ENCODE assay signal across 28 cellular contexts in the genomic region with DNA sequence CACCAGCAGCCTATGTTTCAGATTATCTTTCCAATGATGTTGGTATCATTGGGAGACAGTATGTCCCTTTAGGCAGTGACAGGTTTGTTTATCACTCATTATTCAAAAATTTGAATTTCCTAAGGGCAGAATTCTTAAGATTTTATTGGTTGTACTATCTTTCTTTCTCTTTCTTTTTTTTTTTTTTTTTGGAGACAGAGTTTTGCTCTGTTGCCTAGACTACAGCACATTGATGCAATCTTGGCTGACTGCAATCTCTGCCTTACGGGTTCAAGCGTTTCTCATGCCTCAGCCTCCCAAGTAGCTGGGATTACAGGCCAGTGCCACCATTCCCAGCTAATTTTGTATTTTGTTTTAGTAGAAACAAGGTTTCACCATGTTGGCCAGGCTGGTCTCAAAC.
A peak's percentile ranks its signal among the peaks of the same experiment; 100 is the strongest.
DNase-seq lines count a peak whose midpoint lies in the region; ATAC-seq and TF ChIP-seq lines count a peak whose summit lies in the region.
"Had no signal": no experiment of that assay in that cellular context is flagged by ENCODE, and none has a peak within 500 bp of the region (broad histone marks: within the 10 kb centered on the region; RNA-seq: fewer than 3 reads in every experiment).

No MANE protein-coding gene starts in this region.

- H3K4me3 ChIP-seq in ACC112 (ENCODE audit: low read depth, low read length) (no peak overlapping the region), MM.1S (ENCODE audit: low read length) (no peak overlapping the region)
- H3K4me3 ChIP-seq: GM12878, sigmoid colon, SJSA1, upper lobe of right lung had no signal

- H3K36me3 ChIP-seq in ACC112 (ENCODE audit: insufficient read depth, low read length) (no peaks in the 10 kb centered on the region), MM.1S (replicated peaks; ENCODE audit: insufficient read depth, low read length) (no peaks in the 10 kb centered on the region)
- H3K36me3 ChIP-seq: neutrophil, sigmoid colon, SJSA1, upper lobe of right lung had no signal

- DNase-seq in M059J (ENCODE audit: low read depth) (peak; percentile 52), fibroblast of gingiva (ENCODE audit: low read depth) (peak; percentile 9), sciatic nerve (ENCODE audit: low spot score) (no peak), MM.1S (no peak), NCI-H526 treated with DMSO at 0.1 percent for 48 hours (lab: John Stamatoyannopoulos, UW) (no peak), islet precursor cell (no peak), D341Med (ENCODE audit: low spot score) (no peak)
- DNase-seq: activated B cell treated with CpG ODN at 0.5 μM for 24 hours; activated CD4-positive, alpha-beta T cell treated with anti-CD3 and anti-CD28 coated beads, Interleukin-2, amount 10 ng/mL, durations not matched to agents 7 days and 5 days; activated gamma-delta T cell treated with Interleukin-2 at 50 U/mL for 16 hours; activated T-cell treated with anti-CD3 and anti-CD28 coated beads, Interleukin-2, amount 50 U/mL, for 24 hours; AML-193; CD4-positive, alpha-beta T cell; foreskin fibroblast; head of caudate nucleus; HFFc6; Karpas-422; kidney; NCI-H146; sigmoid colon; stimulated activated CD4-positive, alpha-beta T cell treated with anti-CD3 and anti-CD28 coated beads, Interleukin-15, amount 100 ng/mL, for 24 hours; stimulated activated CD4-positive, alpha-beta T cell treated with anti-CD3 and anti-CD28 coated beads, Interleukin-4, amount 100 ng/mL, for 4 hours; T1000; upper lobe of right lung had no signal

- H3K79me2 ChIP-seq in ACC112 (ENCODE audit: control insufficient read depth, insufficient read depth, low read length, unreplicated experiment) (no peaks in the 10 kb centered on the region), MM.1S (ENCODE audit: low read length) (no peaks in the 10 kb centered on the region)

- H3K4me1 ChIP-seq in ACC112 (ENCODE audit: control insufficient read depth, insufficient read depth, low read length, unreplicated experiment) (no peaks in the 10 kb centered on the region), MM.1S (ENCODE audit: low read length) (no peaks in the 10 kb centered on the region)
- H3K4me1 ChIP-seq: SJSA1, upper lobe of right lung had no signal

- peak; percentile 72 for ATAC-seq in sciatic nerve
- ATAC-seq: GM12878 had no signal

- no peak overlapping the region for H3K9ac ChIP-seq in MM.1S (ENCODE audit: low read length)

- no peaks in the 10 kb centered on the region for H3F3A ChIP-seq in MM.1S (ENCODE audit: insufficient read depth, low read length)

- intact Hi-C loops in sciatic nerve (cut with DNase I): no loop called here

- H2AFZ ChIP-seq in ACC112 (ENCODE audit: low read length, unreplicated experiment) (no peak overlapping the region), MM.1S (ENCODE audit: low read length) (no peak overlapping the region)

- no peak for TF ChIP-seq CTCF in MM.1S (IDR thresholded peaks at IDR 0.05; ENCODE audit: low read length)

- H3K27me3 ChIP-seq in ACC112 (ENCODE audit: insufficient read depth, low read length) (no peaks in the 10 kb centered on the region), MM.1S (replicated peaks; ENCODE audit: insufficient read depth, low read length) (no peaks in the 10 kb centered on the region)
- H3K27me3 ChIP-seq: neutrophil, sigmoid colon, SJSA1, upper lobe of right lung had no signal

- H4K20me1 ChIP-seq in MM.1S (ENCODE audit: insufficient read depth, low read length): no peaks in the 10 kb centered on the region

- no peaks in the 10 kb centered on the region for H3K9me3 ChIP-seq in MM.1S (replicated peaks; ENCODE audit: insufficient read depth, low read length)
- H3K9me3 ChIP-seq: neutrophil, sigmoid colon, SJSA1, upper lobe of right lung had no signal

- no peak overlapping the region for H3K4me2 ChIP-seq in MM.1S (ENCODE audit: low read depth, low read length)

- H3K9me2 ChIP-seq in MM.1S (replicated peaks; ENCODE audit: insufficient read depth, low read length): no peaks in the 10 kb centered on the region

- H3K27ac ChIP-seq in ACC112 (ENCODE audit: low read depth, low read length) (peak overlapping the region; percentile 63; the same call in 1 of the 2 replicates), MM.1S (ENCODE audit: low read length) (no peak overlapping the region)
- H3K27ac ChIP-seq: neutrophil, sigmoid colon, SJSA1, upper lobe of right lung had no signal

Comparison
In these comparisons a context has a peak if more than half of its experiments do, and no peak if none do; other contexts are left out.
1. DNase-seq: peak in M059J (single experiment) and fibroblast of gingiva (single experiment); none in sciatic nerve (single experiment), MM.1S (single experiment), NCI-H526 treated with DMSO at 0.1 percent for 48 hours (single experiment), islet precursor cell (single experiment) and D341Med (single experiment).